Comparison of ENCODE assay signal across 21 cellular contexts in the genomic region with DNA sequence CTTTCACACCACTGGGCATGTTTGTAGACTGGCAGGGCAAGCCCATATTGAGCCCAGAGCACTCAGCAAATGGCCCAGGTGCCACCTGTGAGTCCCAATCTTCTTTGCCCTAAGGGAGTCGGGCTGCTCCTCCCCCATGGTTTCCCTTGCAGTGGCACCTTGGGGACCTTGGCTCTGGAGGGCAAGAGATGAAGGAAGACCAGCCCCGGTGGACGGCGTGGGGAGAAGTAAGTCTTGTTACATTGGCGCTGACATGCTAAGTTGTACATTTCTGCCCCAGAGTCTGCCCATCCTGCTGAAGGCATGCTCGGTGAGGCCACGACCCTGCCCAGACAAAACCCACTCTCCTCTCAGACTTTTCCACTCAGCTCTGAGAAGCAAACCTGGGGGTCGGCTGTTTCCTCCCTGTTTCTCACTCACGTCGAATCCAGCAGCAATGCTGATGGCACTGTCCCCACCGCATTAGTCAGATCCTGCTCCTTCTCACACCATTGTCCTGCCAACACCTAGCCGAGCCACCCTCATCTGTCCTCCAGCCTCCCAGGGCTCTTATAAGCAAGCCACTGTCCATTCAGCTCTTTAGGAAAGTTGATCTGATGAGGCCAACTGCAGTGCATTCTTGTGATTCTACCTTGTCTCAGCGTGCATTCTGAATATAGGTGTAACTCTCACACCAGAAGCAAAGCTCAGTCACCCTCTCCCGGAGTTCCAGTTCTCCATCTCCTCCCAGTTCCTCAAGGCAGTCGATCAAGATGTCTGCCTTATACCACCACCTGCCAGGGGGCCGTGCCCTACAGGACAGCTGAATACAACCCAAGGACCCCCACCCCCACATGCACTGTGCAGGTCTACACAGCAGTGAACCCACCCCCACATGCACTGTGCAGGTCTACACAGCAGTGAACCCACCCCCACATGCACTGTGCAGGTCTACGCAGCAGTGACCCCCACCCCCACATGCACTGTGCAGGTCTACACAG.
"Had no signal": no experiment of that assay in that cellular context is flagged by ENCODE, and none has a peak within 500 bp of the region (broad histone marks: within the 10 kb centered on the region; RNA-seq: fewer than 3 reads in every experiment).

No MANE protein-coding gene starts in this region.

- H3K4me3 Mint-ChIP-seq: activated CD8-positive, alpha-beta T cell treated with anti-CD3 and anti-CD28 coated beads, Interleukin-2, amount 10 ng/mL, durations not matched to agents 7 days and 5 days; activated naive CD8-positive, alpha-beta T cell treated with anti-CD3 and anti-CD28 coated beads, Interleukin-2, amount 50 U/mL, for 24 hours; T-helper 1 cell treated with Interleukin-12 subunit alpha and Interleukin-12 subunit beta and Interleukin-4 antibody, amounts not matched to agents 30 μg/mL and 1 μg/mL, for 36 hours had no signal

- H3K4me1 Mint-ChIP-seq: activated naive CD8-positive, alpha-beta T cell treated with anti-CD3 and anti-CD28 coated beads, Interleukin-2, amount 50 U/mL, for 24 hours had no signal

- DNase-seq: activated CD4-positive, alpha-beta T cell treated with anti-CD3 and anti-CD28 coated beads for 4 hours; activated CD4-positive, alpha-beta T cell treated with anti-CD3 and anti-CD28 coated beads, Interleukin-2, amount 50 U/mL, for 4 hours; activated CD8-positive, alpha-beta memory T cell treated with anti-CD3 and anti-CD28 coated beads, Interleukin-2, amount 50 U/mL, for 48 hours; activated CD8-positive, alpha-beta T cell treated with anti-CD3 and anti-CD28 coated beads, Interleukin-2, amount 10 ng/mL, durations not matched to agents 7 days and 5 days; activated naive CD4-positive, alpha-beta T cell treated with Interleukin-2 at 50 U/mL for 16 hours; activated naive CD8-positive, alpha-beta T cell treated with anti-CD3 and anti-CD28 coated beads, Interleukin-2, amount 50 U/mL, for 24 hours; activated T-cell treated with anti-CD3 and anti-CD28 coated beads, Interleukin-2, amount 50 U/mL, for 1 hour; amniotic stem cell; body of pancreas; MG63; NCI-H1105; NCI-H1436; NCI-H1694 treated with DMSO at 0.1 percent for 48 hours; NCI-H2029 treated with DMSO at 0.1 percent for 48 hours; NCI-H345; NCI-H510A; NCI-H69; SHP77 treated with DMSO at 0.1 percent for 48 hours had no signal

- H3K27me3 Mint-ChIP-seq: activated naive CD8-positive, alpha-beta T cell treated with anti-CD3 and anti-CD28 coated beads, Interleukin-2, amount 50 U/mL, for 24 hours had no signal

- H3K9me3 Mint-ChIP-seq: T-helper 1 cell treated with Interleukin-12 subunit alpha and Interleukin-12 subunit beta and Interleukin-4 antibody, amounts not matched to agents 30 μg/mL and 1 μg/mL, for 36 hours had no signal

- H3K36me3 Mint-ChIP-seq: activated naive CD4-positive, alpha-beta T cell treated with anti-CD3 and anti-CD28 coated beads, Interleukin-2, amount 50 U/mL, for 72 hours had no signal

- ATAC-seq: activated CD4-positive, CD25-positive, alpha-beta regulatory T cell treated with anti-CD3 and anti-CD28 coated beads, Interleukin-2, amount 50 U/mL, for 24 hours; activated CD8-positive, alpha-beta T cell treated with anti-CD3 and anti-CD28 coated beads, Interleukin-2, amount 10 ng/mL, durations not matched to agents 7 days and 5 days; activated naive CD4-positive, alpha-beta T cell treated with anti-CD3 and anti-CD28 coated beads, Interleukin-2, amount 50 U/mL, for 72 hours; activated naive CD8-positive, alpha-beta T cell treated with anti-CD3 and anti-CD28 coated beads, Interleukin-2, amount 50 U/mL, for 24 hours; body of pancreas had no signal

- H3K27ac Mint-ChIP-seq: activated CD8-positive, alpha-beta T cell treated with anti-CD3 and anti-CD28 coated beads, Interleukin-2, amount 10 ng/mL, durations not matched to agents 7 days and 5 days; activated naive CD4-positive, alpha-beta T cell treated with anti-CD3 and anti-CD28 coated beads, Interleukin-2, amount 50 U/mL, for 72 hours; activated naive CD8-positive, alpha-beta T cell treated with anti-CD3 and anti-CD28 coated beads, Interleukin-2, amount 50 U/mL, for 24 hours; T-helper 1 cell treated with Interleukin-12 subunit alpha and Interleukin-12 subunit beta and Interleukin-4 antibody, amounts not matched to agents 30 μg/mL and 1 μg/mL, for 36 hours had no signal
